Comparison of ENCODE assay signal across 23 cellular contexts in genomic region chr10:71633935-71634334, GRCh38.
"Had no signal": no experiment of that assay in that cellular context is flagged by ENCODE, and none has a peak within 500 bp of the region (broad histone marks: within the 10 kb centered on the region; RNA-seq: fewer than 3 reads in every experiment).

No MANE protein-coding gene starts in this region.

- H3K9me3 Mint-ChIP-seq: activated T-cell treated with anti-CD3 and anti-CD28 coated beads, Interleukin-2, amount 50 U/mL, for 4 hours; activated T-helper 2 cell treated with anti-CD3 and anti-CD28 coated beads, Interferon-gamma antibody, Interleukin-2, Interleukin-4, amounts not matched to agents 10 μg/mL and 5 μg/mL and 100 μg/mL, durations not matched to agents 14 hours and 24 hours and 36 hours; memory B cell; naive B cell; stimulated activated naive CD8-positive, alpha-beta T cell treated with anti-CD3 and anti-CD28 coated beads, Interleukin-15, amount 100 ng/mL, for 72 hours; T-helper 1 cell treated with Interleukin-12 subunit alpha and Interleukin-12 subunit beta and Interleukin-4 antibody, amounts not matched to agents 30 μg/mL and 1 μg/mL, for 36 hours had no signal

- H3K36me3 ChIP-seq: adrenal gland, ascending aorta, brain microvascular endothelial cell, heart right ventricle, suprapubic skin, tibial nerve had no signal

- H3K27ac Mint-ChIP-seq: activated naive CD8-positive, alpha-beta T cell; activated T-helper 2 cell treated with anti-CD3 and anti-CD28 coated beads, Interferon-gamma antibody, Interleukin-2, Interleukin-4, amounts not matched to agents 10 μg/mL and 5 μg/mL and 100 μg/mL, durations not matched to agents 14 hours and 24 hours and 36 hours; memory B cell; naive B cell; stimulated activated naive CD8-positive, alpha-beta T cell treated with anti-CD3 and anti-CD28 coated beads, Interleukin-15, amount 100 ng/mL, for 72 hours; T-helper 1 cell treated with Interleukin-12 subunit alpha and Interleukin-12 subunit beta and Interleukin-4 antibody, amounts not matched to agents 30 μg/mL and 1 μg/mL, for 36 hours had no signal

- H3K9me3 ChIP-seq: adrenal gland, ascending aorta, heart right ventricle, mucosa of descending colon, suprapubic skin, tibial nerve had no signal

- H3K4me3 Mint-ChIP-seq: activated naive CD8-positive, alpha-beta T cell; activated T-cell treated with anti-CD3 and anti-CD28 coated beads, Interleukin-2, amount 50 U/mL, for 4 hours; memory B cell; naive B cell; stimulated activated naive CD8-positive, alpha-beta T cell treated with anti-CD3 and anti-CD28 coated beads, Interleukin-15, amount 100 ng/mL, for 72 hours; T-helper 1 cell treated with Interleukin-12 subunit alpha and Interleukin-12 subunit beta and Interleukin-4 antibody, amounts not matched to agents 30 μg/mL and 1 μg/mL, for 36 hours had no signal

- H3K27me3 ChIP-seq: adrenal gland, ascending aorta, suprapubic skin, tibial nerve had no signal

- ATAC-seq: activated T-cell treated with anti-CD3 and anti-CD28 coated beads, Interleukin-2, amount 50 U/mL, for 4 hours; left colon; mucosa of descending colon; stimulated activated naive CD8-positive, alpha-beta T cell treated with anti-CD3 and anti-CD28 coated beads, Interleukin-15, amount 100 ng/mL, for 72 hours had no signal

- DNase-seq: activated CD4-positive, alpha-beta T cell treated with anti-CD3 and anti-CD28 coated beads for 4 hours; activated CD4-positive, alpha-beta T cell treated with anti-CD3 and anti-CD28 coated beads, Interleukin-2, amount 50 U/mL, for 48 hours; activated CD4-positive, CD25-positive, alpha-beta regulatory T cell; activated CD8-positive, alpha-beta memory T cell treated with anti-CD3 and anti-CD28 coated beads, Interleukin-2, amount 50 U/mL, for 48 hours; activated naive CD4-positive, alpha-beta T cell; activated T-cell treated with anti-CD3 and anti-CD28 coated beads, Interleukin-2, amount 50 U/mL, for 4 hours; adrenal gland; brain microvascular endothelial cell; central memory CD4-positive, alpha-beta T cell; heart right ventricle; left colon; mucosa of descending colon; naive B cell; stimulated activated CD4-positive, alpha-beta T cell treated with anti-CD3 and anti-CD28 coated beads, Interleukin-4, amount 100 ng/mL, for 4 hours; stimulated activated naive CD8-positive, alpha-beta T cell treated with anti-CD3 and anti-CD28 coated beads, Interleukin-15, amount 100 ng/mL, for 72 hours; T1000 had no signal

- H3K4me1 ChIP-seq: ascending aorta, suprapubic skin had no signal

- H3K4me3 ChIP-seq: adrenal gland, ascending aorta, heart right ventricle, mucosa of descending colon, suprapubic skin, tibial nerve had no signal

- H3K36me3 Mint-ChIP-seq: activated naive CD8-positive, alpha-beta T cell; memory B cell; naive B cell had no signal

- H3K27ac ChIP-seq: adrenal gland, ascending aorta, brain microvascular endothelial cell, heart right ventricle, suprapubic skin, tibial nerve had no signal

- H3K4me1 Mint-ChIP-seq: stimulated activated naive CD8-positive, alpha-beta T cell treated with anti-CD3 and anti-CD28 coated beads, Interleukin-15, amount 100 ng/mL, for 72 hours had no signal
